ENCODE assay signal across 8 cellular contexts in genomic region chr16:9258423-9259051, GRCh38.
DNase-seq lines count a peak whose midpoint lies in the region; ATAC-seq and TF ChIP-seq lines count a peak whose summit lies in the region.

No MANE protein-coding gene starts in this region.

- H3K9me3 Mint-ChIP-seq in nephron: no peaks in the 10 kb centered on the region

- CTCF ChIA-PET in RWPE1 (lab: Yijun Ruan, JAX): interaction anchor here (0.6 to 1.2 kb wide), 6 partner anchors 11 to 1725 kb away, joined by 3 read pairs; no protein-coding TSS in a partner anchor

- H3K27ac Mint-ChIP-seq in nephron: no peak overlapping the region

- intact Hi-C loops in posterior vena cava (cut with DNase I): no loop called here

- peaks cover 11% of the 10 kb centered on the region for H3K27me3 Mint-ChIP-seq in nephron (ENCODE audit: low read depth)

- TF ChIP-seq CTCF in RWPE1 (conservative IDR thresholded peaks at IDR 0.05; ENCODE audit: low read depth) (peak; percentile 36), nephron (IDR thresholded peaks at IDR 0.05; ENCODE audit: unreplicated experiment in 3 of 3) (peak; percentile 66 to 74 (median 69))

- POLR2A ChIA-PET in RWPE1 (lab: Yijun Ruan, JAX; ENCODE audit: low non-redundant PET): no interaction called here

- DNase-seq in NCI-H524 (lab: John Stamatoyannopoulos, UW): peak; percentile 23 to 72
- DNase-seq in NCI-H524 treated with DMSO at 0.1 percent for 48 hours (lab: John Stamatoyannopoulos, UW): no peak
- DNase-seq in RWPE1 (ENCODE audit: low spot score): peak; percentile 32
- peak; percentile 28 to 49 for DNase-seq in erythroblast (lab: John Stamatoyannopoulos, UW)
- DNase-seq in NCI-H2107 (lab: John Stamatoyannopoulos, UW): no peak
- DNase-seq in posterior vena cava (ENCODE audit: low spot score): no peak

- H3K27ac ChIP-seq in RWPE1: no peak overlapping the region

- ATAC-seq in HG02798 (IDR thresholded peaks at IDR 0.05; ENCODE audit: poor library complexity, unreplicated experiment): peak; percentile 60

- TF ChIP-seq POLR2A in erythroblast (IDR thresholded peaks at IDR 0.05; ENCODE audit: low read length): no peak

- no peak overlapping the region for H3K4me3 Mint-ChIP-seq in nephron

- H3K36me3 Mint-ChIP-seq in nephron (ENCODE audit: low read depth): no peaks in the 10 kb centered on the region

- no peaks in the 10 kb centered on the region for H3K4me1 Mint-ChIP-seq in nephron

Comparison
In these comparisons a context has a peak if more than half of its experiments do, and no peak if none do; other contexts are left out.
1. DNase-seq: peak in NCI-H524 (2 of 2), RWPE1 (single experiment) and erythroblast (2 of 2); none in NCI-H524 treated with DMSO at 0.1 percent for 48 hours (single experiment), NCI-H2107 (single experiment) and posterior vena cava (single experiment).